In the genomic region with DNA sequence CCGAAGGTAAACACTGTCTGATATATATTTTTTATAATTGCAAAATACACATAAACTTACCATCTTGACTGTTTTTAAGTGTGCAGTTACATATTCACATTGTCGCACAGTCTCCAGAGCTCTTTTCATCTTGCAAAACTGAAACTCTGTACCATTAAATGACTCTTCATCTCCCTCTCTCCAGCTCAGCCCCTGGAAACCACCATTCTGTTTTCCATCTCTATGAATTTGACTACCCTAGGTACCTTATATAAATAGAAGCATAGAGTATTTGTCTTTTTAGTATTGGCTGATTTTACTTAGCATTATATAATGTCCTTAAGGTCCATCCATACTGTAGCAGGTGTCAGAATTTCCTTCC, we compare ENCODE assay signal across 1 cellular context.
A peak's percentile ranks its signal among the peaks of the same experiment; 100 is the strongest.
TF ChIP-seq lines count a peak whose summit lies in the region.

No MANE protein-coding gene starts in this region.

TF ChIP-seq in GM12878, 131 proteins besides CTCF, POLR2A, EP300 and RAD21 (continued from another document and continues in another):
- TF ChIP-seq, protein P1, sequence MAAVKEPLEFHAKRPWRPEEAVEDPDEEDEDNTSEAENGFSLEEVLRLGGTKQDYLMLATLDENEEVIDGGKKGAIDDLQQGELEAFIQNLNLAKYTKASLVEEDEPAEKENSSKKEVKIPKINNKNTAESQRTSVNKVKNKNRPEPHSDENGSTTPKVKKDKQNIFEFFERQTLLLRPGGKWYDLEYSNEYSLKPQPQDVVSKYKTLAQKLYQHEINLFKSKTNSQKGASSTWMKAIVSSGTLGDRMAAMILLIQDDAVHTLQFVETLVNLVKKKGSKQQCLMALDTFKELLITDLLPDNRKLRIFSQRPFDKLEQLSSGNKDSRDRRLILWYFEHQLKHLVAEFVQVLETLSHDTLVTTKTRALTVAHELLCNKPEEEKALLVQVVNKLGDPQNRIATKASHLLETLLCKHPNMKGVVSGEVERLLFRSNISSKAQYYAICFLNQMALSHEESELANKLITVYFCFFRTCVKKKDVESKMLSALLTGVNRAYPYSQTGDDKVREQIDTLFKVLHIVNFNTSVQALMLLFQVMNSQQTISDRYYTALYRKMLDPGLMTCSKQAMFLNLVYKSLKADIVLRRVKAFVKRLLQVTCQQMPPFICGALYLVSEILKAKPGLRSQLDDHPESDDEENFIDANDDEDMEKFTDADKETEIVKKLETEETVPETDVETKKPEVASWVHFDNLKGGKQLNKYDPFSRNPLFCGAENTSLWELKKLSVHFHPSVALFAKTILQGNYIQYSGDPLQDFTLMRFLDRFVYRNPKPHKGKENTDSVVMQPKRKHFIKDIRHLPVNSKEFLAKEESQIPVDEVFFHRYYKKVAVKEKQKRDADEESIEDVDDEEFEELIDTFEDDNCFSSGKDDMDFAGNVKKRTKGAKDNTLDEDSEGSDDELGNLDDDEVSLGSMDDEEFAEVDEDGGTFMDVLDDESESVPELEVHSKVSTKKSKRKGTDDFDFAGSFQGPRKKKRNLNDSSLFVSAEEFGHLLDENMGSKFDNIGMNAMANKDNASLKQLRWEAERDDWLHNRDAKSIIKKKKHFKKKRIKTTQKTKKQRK (IDR thresholded peaks at IDR 0.05; ENCODE audit: low read depth, low read length), result no peak
- no peak for TF ChIP-seq TARDBP (IDR thresholded peaks at IDR 0.05; ENCODE audit: borderline replicate concordance)
- TF ChIP-seq MEF2B (IDR thresholded peaks at IDR 0.05; ENCODE audit: partially characterized antibody, poor library complexity, severe bottlenecking), result no peak
- TF ChIP-seq TCF3 (IDR thresholded peaks at IDR 0.05; ENCODE audit: borderline replicate concordance, insufficient read depth, low read depth, low read length), result no peak
- TF ChIP-seq WRNIP1 (IDR thresholded peaks at IDR 0.05; ENCODE audit: borderline replicate concordance, low read depth, low read length), result no peak
- TF ChIP-seq, protein P2, sequence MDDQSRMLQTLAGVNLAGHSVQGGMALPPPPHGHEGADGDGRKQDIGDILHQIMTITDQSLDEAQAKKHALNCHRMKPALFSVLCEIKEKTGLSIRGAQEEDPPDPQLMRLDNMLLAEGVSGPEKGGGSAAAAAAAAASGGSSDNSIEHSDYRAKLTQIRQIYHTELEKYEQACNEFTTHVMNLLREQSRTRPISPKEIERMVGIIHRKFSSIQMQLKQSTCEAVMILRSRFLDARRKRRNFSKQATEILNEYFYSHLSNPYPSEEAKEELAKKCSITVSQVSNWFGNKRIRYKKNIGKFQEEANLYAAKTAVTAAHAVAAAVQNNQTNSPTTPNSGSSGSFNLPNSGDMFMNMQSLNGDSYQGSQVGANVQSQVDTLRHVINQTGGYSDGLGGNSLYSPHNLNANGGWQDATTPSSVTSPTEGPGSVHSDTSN (IDR thresholded peaks at IDR 0.05; ENCODE audit: insufficient replicate concordance, low read depth, low read length), result no peak
- TF ChIP-seq, protein P3, sequence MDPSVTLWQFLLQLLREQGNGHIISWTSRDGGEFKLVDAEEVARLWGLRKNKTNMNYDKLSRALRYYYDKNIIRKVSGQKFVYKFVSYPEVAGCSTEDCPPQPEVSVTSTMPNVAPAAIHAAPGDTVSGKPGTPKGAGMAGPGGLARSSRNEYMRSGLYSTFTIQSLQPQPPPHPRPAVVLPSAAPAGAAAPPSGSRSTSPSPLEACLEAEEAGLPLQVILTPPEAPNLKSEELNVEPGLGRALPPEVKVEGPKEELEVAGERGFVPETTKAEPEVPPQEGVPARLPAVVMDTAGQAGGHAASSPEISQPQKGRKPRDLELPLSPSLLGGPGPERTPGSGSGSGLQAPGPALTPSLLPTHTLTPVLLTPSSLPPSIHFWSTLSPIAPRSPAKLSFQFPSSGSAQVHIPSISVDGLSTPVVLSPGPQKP (IDR thresholded peaks at IDR 0.05; ENCODE audit: low read depth, low read length), result no peak
- TF ChIP-seq, protein P4, sequence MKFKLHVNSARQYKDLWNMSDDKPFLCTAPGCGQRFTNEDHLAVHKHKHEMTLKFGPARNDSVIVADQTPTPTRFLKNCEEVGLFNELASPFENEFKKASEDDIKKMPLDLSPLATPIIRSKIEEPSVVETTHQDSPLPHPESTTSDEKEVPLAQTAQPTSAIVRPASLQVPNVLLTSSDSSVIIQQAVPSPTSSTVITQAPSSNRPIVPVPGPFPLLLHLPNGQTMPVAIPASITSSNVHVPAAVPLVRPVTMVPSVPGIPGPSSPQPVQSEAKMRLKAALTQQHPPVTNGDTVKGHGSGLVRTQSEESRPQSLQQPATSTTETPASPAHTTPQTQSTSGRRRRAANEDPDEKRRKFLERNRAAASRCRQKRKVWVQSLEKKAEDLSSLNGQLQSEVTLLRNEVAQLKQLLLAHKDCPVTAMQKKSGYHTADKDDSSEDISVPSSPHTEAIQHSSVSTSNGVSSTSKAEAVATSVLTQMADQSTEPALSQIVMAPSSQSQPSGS (IDR thresholded peaks at IDR 0.05; ENCODE audit: low read length), result no peak
- no peak for TF ChIP-seq RAD51 (IDR thresholded peaks at IDR 0.05)
- TF ChIP-seq, protein P5, sequence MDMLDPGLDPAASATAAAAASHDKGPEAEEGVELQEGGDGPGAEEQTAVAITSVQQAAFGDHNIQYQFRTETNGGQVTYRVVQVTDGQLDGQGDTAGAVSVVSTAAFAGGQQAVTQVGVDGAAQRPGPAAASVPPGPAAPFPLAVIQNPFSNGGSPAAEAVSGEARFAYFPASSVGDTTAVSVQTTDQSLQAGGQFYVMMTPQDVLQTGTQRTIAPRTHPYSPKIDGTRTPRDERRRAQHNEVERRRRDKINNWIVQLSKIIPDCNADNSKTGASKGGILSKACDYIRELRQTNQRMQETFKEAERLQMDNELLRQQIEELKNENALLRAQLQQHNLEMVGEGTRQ (IDR thresholded peaks at IDR 0.05; ENCODE audit: borderline replicate concordance, low read depth, low read length), result no peak
- no peak for TF ChIP-seq RELA (IDR thresholded peaks at IDR 0.05; ENCODE audit: borderline replicate concordance, partially characterized antibody)
- no peak for TF ChIP-seq JUND (IDR thresholded peaks at IDR 0.05; ENCODE audit: low read depth, low read length)
- TF ChIP-seq FOS (IDR thresholded peaks at IDR 0.05; ENCODE audit: borderline replicate concordance, extremely low read depth, insufficient read length), result no peak
- no peak for TF ChIP-seq NR2F1 (conservative IDR thresholded peaks at IDR 0.05)
- no peak for TF ChIP-seq HDGF (IDR thresholded peaks at IDR 0.05)
- TF ChIP-seq GABPA (IDR thresholded peaks at IDR 0.05; ENCODE audit: low read depth), result no peak
- TF ChIP-seq SUPT20H (IDR thresholded peaks at IDR 0.05; ENCODE audit: borderline replicate concordance, control insufficient read depth, low read depth, low read length), result no peak
- TF ChIP-seq, protein P6, sequence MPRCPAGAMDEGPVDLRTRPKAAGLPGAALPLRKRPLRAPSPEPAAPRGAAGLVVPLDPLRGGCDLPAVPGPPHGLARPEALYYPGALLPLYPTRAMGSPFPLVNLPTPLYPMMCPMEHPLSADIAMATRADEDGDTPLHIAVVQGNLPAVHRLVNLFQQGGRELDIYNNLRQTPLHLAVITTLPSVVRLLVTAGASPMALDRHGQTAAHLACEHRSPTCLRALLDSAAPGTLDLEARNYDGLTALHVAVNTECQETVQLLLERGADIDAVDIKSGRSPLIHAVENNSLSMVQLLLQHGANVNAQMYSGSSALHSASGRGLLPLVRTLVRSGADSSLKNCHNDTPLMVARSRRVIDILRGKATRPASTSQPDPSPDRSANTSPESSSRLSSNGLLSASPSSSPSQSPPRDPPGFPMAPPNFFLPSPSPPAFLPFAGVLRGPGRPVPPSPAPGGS (IDR thresholded peaks at IDR 0.05; ENCODE audit: borderline replicate concordance, insufficient read depth, low read depth, low read length, poor library complexity, severe bottlenecking), result no peak
- no peak for TF ChIP-seq NRF1 (conservative IDR thresholded peaks at IDR 0.05; ENCODE audit: low read depth, low read length)
- 0 out of 2 replicates have a peak, but pooled peaks have one; percentile 4 for TF ChIP-seq MEF2A (IDR thresholded peaks at IDR 0.05; ENCODE audit: insufficient read depth, low read depth, low read length)
- TF ChIP-seq SMC3 (IDR thresholded peaks at IDR 0.05; ENCODE audit: borderline replicate concordance, low read length), result no peak
- no peak for TF ChIP-seq KLF5 (IDR thresholded peaks at IDR 0.05; ENCODE audit: partially characterized antibody)
- TF ChIP-seq SUZ12 (IDR thresholded peaks at IDR 0.05; ENCODE audit: unreplicated experiment), result no peak
- no peak for TF ChIP-seq BRCA1 (IDR thresholded peaks at IDR 0.05; ENCODE audit: low read depth, low read length)
- no peak for TF ChIP-seq STAT1 (conservative IDR thresholded peaks at IDR 0.05)
- TF ChIP-seq YBX1 (IDR thresholded peaks at IDR 0.05), result no peak
- no peak for TF ChIP-seq ATF7 (IDR thresholded peaks at IDR 0.05; ENCODE audit: low read depth)
- 0 out of 2 replicates have a peak, but pooled peaks have one; percentile 9 for TF ChIP-seq YY1 (IDR thresholded peaks at IDR 0.05; ENCODE audit: low read depth, low read length)
- TF ChIP-seq, protein P7, sequence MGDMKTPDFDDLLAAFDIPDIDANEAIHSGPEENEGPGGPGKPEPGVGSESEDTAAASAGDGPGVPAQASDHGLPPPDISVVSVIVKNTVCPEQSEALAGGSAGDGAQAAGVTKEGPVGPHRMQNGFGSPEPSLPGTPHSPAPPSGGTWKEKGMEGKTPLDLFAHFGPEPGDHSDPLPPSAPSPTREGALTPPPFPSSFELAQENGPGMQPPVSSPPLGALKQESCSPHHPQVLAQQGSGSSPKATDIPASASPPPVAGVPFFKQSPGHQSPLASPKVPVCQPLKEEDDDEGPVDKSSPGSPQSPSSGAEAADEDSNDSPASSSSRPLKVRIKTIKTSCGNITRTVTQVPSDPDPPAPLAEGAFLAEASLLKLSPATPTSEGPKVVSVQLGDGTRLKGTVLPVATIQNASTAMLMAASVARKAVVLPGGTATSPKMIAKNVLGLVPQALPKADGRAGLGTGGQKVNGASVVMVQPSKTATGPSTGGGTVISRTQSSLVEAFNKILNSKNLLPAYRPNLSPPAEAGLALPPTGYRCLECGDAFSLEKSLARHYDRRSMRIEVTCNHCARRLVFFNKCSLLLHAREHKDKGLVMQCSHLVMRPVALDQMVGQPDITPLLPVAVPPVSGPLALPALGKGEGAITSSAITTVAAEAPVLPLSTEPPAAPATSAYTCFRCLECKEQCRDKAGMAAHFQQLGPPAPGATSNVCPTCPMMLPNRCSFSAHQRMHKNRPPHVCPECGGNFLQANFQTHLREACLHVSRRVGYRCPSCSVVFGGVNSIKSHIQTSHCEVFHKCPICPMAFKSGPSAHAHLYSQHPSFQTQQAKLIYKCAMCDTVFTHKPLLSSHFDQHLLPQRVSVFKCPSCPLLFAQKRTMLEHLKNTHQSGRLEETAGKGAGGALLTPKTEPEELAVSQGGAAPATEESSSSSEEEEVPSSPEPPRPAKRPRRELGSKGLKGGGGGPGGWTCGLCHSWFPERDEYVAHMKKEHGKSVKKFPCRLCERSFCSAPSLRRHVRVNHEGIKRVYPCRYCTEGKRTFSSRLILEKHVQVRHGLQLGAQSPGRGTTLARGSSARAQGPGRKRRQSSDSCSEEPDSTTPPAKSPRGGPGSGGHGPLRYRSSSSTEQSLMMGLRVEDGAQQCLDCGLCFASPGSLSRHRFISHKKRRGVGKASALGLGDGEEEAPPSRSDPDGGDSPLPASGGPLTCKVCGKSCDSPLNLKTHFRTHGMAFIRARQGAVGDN (IDR thresholded peaks at IDR 0.05), result no peak
- TF ChIP-seq SREBF2 (IDR thresholded peaks at IDR 0.05; ENCODE audit: low read length), result no peak
- TF ChIP-seq RFX5 (IDR thresholded peaks at IDR 0.05; ENCODE audit: low read depth, low read length), result no peak
- no peak for TF ChIP-seq CHD4 (IDR thresholded peaks at IDR 0.05)
- TF ChIP-seq BHLHE40 (IDR thresholded peaks at IDR 0.05; ENCODE audit: borderline replicate concordance in 1 of 2, low read depth in 2 of 2, low read length in 1 of 2), result no peak
- TF ChIP-seq ZNF274 (IDR thresholded peaks at IDR 0.05; ENCODE audit: insufficient read depth, insufficient read length), result no peak
- no peak for TF ChIP-seq EGR1 (IDR thresholded peaks at IDR 0.05; ENCODE audit: borderline replicate concordance in 1 of 2, low read depth in 2 of 2, low read length in 2 of 2)
- TF ChIP-seq, protein P8, sequence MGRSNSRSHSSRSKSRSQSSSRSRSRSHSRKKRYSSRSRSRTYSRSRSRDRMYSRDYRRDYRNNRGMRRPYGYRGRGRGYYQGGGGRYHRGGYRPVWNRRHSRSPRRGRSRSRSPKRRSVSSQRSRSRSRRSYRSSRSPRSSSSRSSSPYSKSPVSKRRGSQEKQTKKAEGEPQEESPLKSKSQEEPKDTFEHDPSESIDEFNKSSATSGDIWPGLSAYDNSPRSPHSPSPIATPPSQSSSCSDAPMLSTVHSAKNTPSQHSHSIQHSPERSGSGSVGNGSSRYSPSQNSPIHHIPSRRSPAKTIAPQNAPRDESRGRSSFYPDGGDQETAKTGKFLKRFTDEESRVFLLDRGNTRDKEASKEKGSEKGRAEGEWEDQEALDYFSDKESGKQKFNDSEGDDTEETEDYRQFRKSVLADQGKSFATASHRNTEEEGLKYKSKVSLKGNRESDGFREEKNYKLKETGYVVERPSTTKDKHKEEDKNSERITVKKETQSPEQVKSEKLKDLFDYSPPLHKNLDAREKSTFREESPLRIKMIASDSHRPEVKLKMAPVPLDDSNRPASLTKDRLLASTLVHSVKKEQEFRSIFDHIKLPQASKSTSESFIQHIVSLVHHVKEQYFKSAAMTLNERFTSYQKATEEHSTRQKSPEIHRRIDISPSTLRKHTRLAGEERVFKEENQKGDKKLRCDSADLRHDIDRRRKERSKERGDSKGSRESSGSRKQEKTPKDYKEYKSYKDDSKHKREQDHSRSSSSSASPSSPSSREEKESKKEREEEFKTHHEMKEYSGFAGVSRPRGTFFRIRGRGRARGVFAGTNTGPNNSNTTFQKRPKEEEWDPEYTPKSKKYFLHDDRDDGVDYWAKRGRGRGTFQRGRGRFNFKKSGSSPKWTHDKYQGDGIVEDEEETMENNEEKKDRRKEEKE (IDR thresholded peaks at IDR 0.05), result no peak
- 0 out of 2 replicates have a peak, but pooled peaks have one; percentile 26 for TF ChIP-seq IKZF1 (conservative IDR thresholded peaks at IDR 0.05)
- no peak for TF ChIP-seq HDAC2 (IDR thresholded peaks at IDR 0.05)
- TF ChIP-seq, protein P9, sequence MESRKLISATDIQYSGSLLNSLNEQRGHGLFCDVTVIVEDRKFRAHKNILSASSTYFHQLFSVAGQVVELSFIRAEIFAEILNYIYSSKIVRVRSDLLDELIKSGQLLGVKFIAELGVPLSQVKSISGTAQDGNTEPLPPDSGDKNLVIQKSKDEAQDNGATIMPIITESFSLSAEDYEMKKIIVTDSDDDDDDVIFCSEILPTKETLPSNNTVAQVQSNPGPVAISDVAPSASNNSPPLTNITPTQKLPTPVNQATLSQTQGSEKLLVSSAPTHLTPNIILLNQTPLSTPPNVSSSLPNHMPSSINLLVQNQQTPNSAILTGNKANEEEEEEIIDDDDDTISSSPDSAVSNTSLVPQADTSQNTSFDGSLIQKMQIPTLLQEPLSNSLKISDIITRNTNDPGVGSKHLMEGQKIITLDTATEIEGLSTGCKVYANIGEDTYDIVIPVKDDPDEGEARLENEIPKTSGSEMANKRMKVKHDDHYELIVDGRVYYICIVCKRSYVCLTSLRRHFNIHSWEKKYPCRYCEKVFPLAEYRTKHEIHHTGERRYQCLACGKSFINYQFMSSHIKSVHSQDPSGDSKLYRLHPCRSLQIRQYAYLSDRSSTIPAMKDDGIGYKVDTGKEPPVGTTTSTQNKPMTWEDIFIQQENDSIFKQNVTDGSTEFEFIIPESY (IDR thresholded peaks at IDR 0.05), result no peak
- TF ChIP-seq ZZZ3 (IDR thresholded peaks at IDR 0.05; ENCODE audit: control insufficient read depth, insufficient read length, low read depth), result no peak
